Comparison of ENCODE assay signal across 8 cellular contexts in genomic region chr10:4849555-4850242, GRCh38. TPM values are rescaled to one million over a fixed set of nuclear protein-coding genes. Genes with fewer than 3 reads are reported as not detected.
DNase-seq lines count a peak whose midpoint lies in the region; ATAC-seq and TF ChIP-seq lines count a peak whose summit lies in the region.

No MANE protein-coding gene starts in this region.

- peak overlapping the region; percentile 55 for H3K27ac Mint-ChIP-seq in activated CD4-positive, alpha-beta T cell treated with anti-CD3 and anti-CD28 coated beads for 36 hours

- peaks cover 11% of the 10 kb centered on the region for H3K4me1 Mint-ChIP-seq in activated CD4-positive, alpha-beta T cell treated with anti-CD3 and anti-CD28 coated beads for 36 hours

- H3K27me3 Mint-ChIP-seq in activated CD4-positive, alpha-beta T cell treated with anti-CD3 and anti-CD28 coated beads for 36 hours = no peaks in the 10 kb centered on the region

- no peak overlapping the region for H3K4me3 ChIP-seq in colonic mucosa
- H3K4me3 ChIP-seq in left lung = no peak overlapping the region

- H3K27ac ChIP-seq in colonic mucosa = no peak overlapping the region
- no peak overlapping the region for H3K27ac ChIP-seq in left lung

- H3K27me3 ChIP-seq in colonic mucosa (no peaks in the 10 kb centered on the region), left lung (no peaks in the 10 kb centered on the region)

- POLR2A ChIA-PET in activated CD4-positive, alpha-beta T cell treated with anti-CD3 and anti-CD28 coated beads for 36 hours (lab: Charles Lee) = no interaction called here

- no peaks in the 10 kb centered on the region for H3K4me1 ChIP-seq in colonic mucosa
- H3K4me1 ChIP-seq in left lung = peaks cover 5 to 28% of the 10 kb centered on the region in 2 donors

- ATAC-seq in GM19397 (IDR thresholded peaks at IDR 0.05; ENCODE audit: unreplicated experiment) = peak; percentile 83
- peak; percentile 82 for ATAC-seq in HG03469 (IDR thresholded peaks at IDR 0.05; ENCODE audit: unreplicated experiment)
- peak; percentile 95 for ATAC-seq in activated CD4-positive, alpha-beta T cell treated with anti-CD3 and anti-CD28 coated beads for 36 hours
- ATAC-seq in left lung = peak; percentile 96

- intact Hi-C loops in activated CD4-positive, alpha-beta T cell treated with anti-CD3 and anti-CD28 coated beads for 36 hours (cut with DNase I, micrococcal nuclease) = loop anchor here (1.0 to 10.0 kb wide), 8 partner anchors 33 to 775 kb away; partner anchors contain the start of gene AKR1C3 (in 2 of the 2)
- intact Hi-C loops in colonic mucosa (cut with DNase I) (loop anchor here (2.0 to 10.0 kb wide), 5 partner anchors 133 to 583 kb away; no protein-coding TSS in a partner anchor), left lung (cut with DNase I) (loop anchor here in 1 of 2 donors (5.0 to 10.0 kb wide), 2 partner anchors 245 to 433 kb away; partner anchors contain the start of gene AKR1C3)

- no peaks in the 10 kb centered on the region for H3K36me3 ChIP-seq in colonic mucosa
- no peaks in the 10 kb centered on the region for H3K36me3 ChIP-seq in left lung

- peak; percentile 99 for TF ChIP-seq CTCF in colonic mucosa (IDR thresholded peaks at IDR 0.05)
- TF ChIP-seq CTCF in left lung (IDR thresholded peaks at IDR 0.05) = peak; percentile 91 to 98

- peaks cover 8% of the 10 kb centered on the region for H3K36me3 Mint-ChIP-seq in activated CD4-positive, alpha-beta T cell treated with anti-CD3 and anti-CD28 coated beads for 36 hours (ENCODE audit: low read depth)

- no peaks in the 10 kb centered on the region for H3K9me3 ChIP-seq in colonic mucosa
- no peaks in the 10 kb centered on the region for H3K9me3 ChIP-seq in left lung

- no peaks in the 10 kb centered on the region for H3K9me3 Mint-ChIP-seq in activated CD4-positive, alpha-beta T cell treated with anti-CD3 and anti-CD28 coated beads for 36 hours (ENCODE audit: low read depth)

- no peak overlapping the region for H3K4me3 Mint-ChIP-seq in activated CD4-positive, alpha-beta T cell treated with anti-CD3 and anti-CD28 coated beads for 36 hours

- no peak overlapping the region for H3K9ac ChIP-seq in colonic mucosa (ENCODE audit: low read depth in 2 of 2, low read length in 2 of 2)

- DNase-seq in CD1c-positive myeloid dendritic cell (ENCODE audit: extremely low spot score) (peak; percentile 95), NCI-H524 treated with DMSO at 0.1 percent for 48 hours (lab: John Stamatoyannopoulos, UW) (peak; percentile 31), colonic mucosa (peak; percentile 94), left lung (peak; percentile 89 to 93)
- peak; percentile 95 for DNase-seq in activated CD4-positive, alpha-beta T cell treated with anti-CD3 and anti-CD28 coated beads for 36 hours
- peak; percentile 84 to 89 for DNase-seq in stimulated activated CD4-positive, alpha-beta T cell treated with anti-CD3 and anti-CD28 coated beads, Interleukin-4, amount 100 ng/mL, for 48 hours (ENCODE audit: low read depth in 2 of 2)

- CTCF ChIA-PET in activated CD4-positive, alpha-beta T cell treated with anti-CD3 and anti-CD28 coated beads for 36 hours (lab: Charles Lee) = interaction anchor here (0.5 to 5.6 kb wide), 62 partner anchors 10 to 781 kb away, joined by 3 to 46 read pairs (median 4); partner anchors contain the start of genes AKR1C3 and AKR1E2

RNA-seq across cellular contexts. Expression of gene AKR1E2, which starts 23.7 kb away (rescaled TPM):
- 10 to 100 TPM in 1 of 2 experiments, 1 to 10 TPM in 1; 9.8 to 13.4 TPM for total RNA-seq in activated CD4-positive, alpha-beta T cell treated with anti-CD3 and anti-CD28 coated beads for 36 hours
- total RNA-seq in colonic mucosa (10 to 100 TPM in 1 of 2 donors, 1 to 10 TPM in 1; 8.6 to 16.3 TPM), left lung (10 to 100 TPM in 1 of 2 donors, 1 to 10 TPM in 1; 4.8 to 12.6 TPM)

Comparison
In these comparisons a context has a peak if more than half of its experiments do, and no peak if none do; other contexts are left out.
1. DNase-seq: peak in every context shown above with its lines; median percentile 95 in CD1c-positive myeloid dendritic cell; 95 in activated CD4-positive, alpha-beta T cell treated with anti-CD3 and anti-CD28 coated beads for 36 hours; 94 in colonic mucosa; 91 in left lung; 86 in stimulated activated CD4-positive, alpha-beta T cell treated with anti-CD3 and anti-CD28 coated beads, Interleukin-4, amount 100 ng/mL, for 48 hours; 31 in NCI-H524 treated with DMSO at 0.1 percent for 48 hours.